17 cellular contexts compared by ENCODE assay signal in the genomic region with DNA sequence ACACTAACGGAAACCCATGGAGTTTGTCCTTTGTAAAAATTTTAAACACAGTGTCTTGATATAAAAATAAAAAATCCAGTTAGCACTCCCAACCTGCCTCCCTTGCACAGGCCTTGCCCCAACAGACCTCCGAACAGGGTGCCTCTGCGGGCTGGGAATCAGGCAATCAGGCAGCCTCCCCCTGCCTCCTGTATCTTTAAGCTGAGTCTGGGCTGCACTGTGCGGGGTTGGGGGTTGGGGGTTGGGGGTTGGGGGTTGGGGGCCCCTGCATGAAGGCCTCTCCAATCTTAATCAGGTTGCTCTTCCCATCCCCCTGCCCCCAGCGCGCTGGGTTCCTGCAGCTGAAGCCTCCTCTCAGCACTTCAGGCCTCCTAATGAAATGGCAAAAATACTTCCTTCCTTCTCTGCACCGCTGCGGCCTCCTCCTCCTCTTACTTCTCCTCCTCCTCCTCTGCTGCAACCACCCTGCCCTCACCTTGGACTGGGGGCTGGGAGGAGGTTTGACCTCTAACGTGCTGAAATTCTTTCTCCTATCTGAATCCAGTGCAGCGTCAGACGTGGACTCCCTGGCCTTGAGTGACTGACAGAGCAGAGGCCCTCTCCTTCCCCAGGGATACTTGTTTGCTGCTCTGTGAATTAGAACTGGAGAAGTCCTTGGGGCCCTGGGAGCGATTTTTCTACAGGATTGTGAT. TPM values are rescaled to one million over a fixed set of nuclear protein-coding genes. Genes with fewer than 3 reads are reported as not detected.
DNase-seq lines count a peak whose midpoint lies in the region; ATAC-seq and TF ChIP-seq lines count a peak whose summit lies in the region.
"Had no signal": no experiment of that assay in that cellular context is flagged by ENCODE, and none has a peak within 500 bp of the region (broad histone marks: within the 10 kb centered on the region; RNA-seq: fewer than 3 reads in every experiment).

No MANE protein-coding gene starts in this region.

- no peaks in the 10 kb centered on the region for H4K20me1 ChIP-seq in Loucy (ENCODE audit: insufficient read depth, low read length, poor library complexity, severe bottlenecking)
- H4K20me1 ChIP-seq in GM23248 (ENCODE audit: insufficient read depth): no peaks in the 10 kb centered on the region

- H3K27me3 ChIP-seq in CD4-positive, CD25-positive, alpha-beta regulatory T cell (ENCODE audit: control insufficient read depth, insufficient read depth, low read length): no peaks in the 10 kb centered on the region
- H3K27me3 ChIP-seq in Loucy (ENCODE audit: insufficient read depth, low read length, poor library complexity, severe bottlenecking) (no peaks in the 10 kb centered on the region), GM23248 (replicated peaks; ENCODE audit: insufficient read depth) (no peaks in the 10 kb centered on the region)

- H3K4me3 ChIP-seq in CD4-positive, CD25-positive, alpha-beta regulatory T cell (ENCODE audit: low read depth, low read length): no peak overlapping the region
- H3K4me3 ChIP-seq in Loucy (ENCODE audit: low read length, poor library complexity, severe bottlenecking) (peak overlapping the region; percentile 52), GM23248 (no peak overlapping the region)
- H3K4me3 ChIP-seq: lung, skin epidermis had no signal

- no peak overlapping the region for H3K4me3 Mint-ChIP-seq in CD4-positive, CD25-positive, alpha-beta regulatory T cell
- H3K4me3 Mint-ChIP-seq in activated T-helper 2 cell treated with anti-CD3 and anti-CD28 coated beads, Interferon-gamma antibody, Interleukin-2, Interleukin-4, amounts not matched to agents 10 μg/mL and 5 μg/mL and 100 μg/mL, durations not matched to agents 14 hours and 24 hours and 36 hours (ENCODE audit: low read depth): no peak overlapping the region
- peak overlapping the region in 3 of 10 donors; percentile 16 to 61 (median 33) for H3K4me3 Mint-ChIP-seq in naive thymus-derived CD8-positive, alpha-beta T cell
- H3K4me3 Mint-ChIP-seq: stimulated activated naive CD8-positive, alpha-beta T cell treated with anti-CD3 and anti-CD28 coated beads, Interleukin-15, Interleukin-2, amounts not matched to agents 100 ng/mL and 50 ng/mL, for 24 hours had no signal

- 63 to 75% methylated on average over 6 to 12 of the region's 12 CpGs for WGBS in GM23248 (ENCODE audit: low coverage in 1 of 2, low lambda C conversion rate in 2 of 2, missing lambda C conversion rate in 2 of 2), 2 experiments

- TF ChIP-seq CTCF in Loucy (conservative IDR thresholded peaks at IDR 0.05; ENCODE audit: low read length) (no peak), GM13976 (IDR thresholded peaks at IDR 0.05; ENCODE audit: borderline replicate concordance, control extremely low read depth, extremely low read depth, insufficient read depth, missing control alignments) (no peak)

- no peaks in the 10 kb centered on the region for H3K27me3 Mint-ChIP-seq in CD4-positive, CD25-positive, alpha-beta regulatory T cell
- no peaks in the 10 kb centered on the region for H3K27me3 Mint-ChIP-seq in activated T-helper 2 cell treated with anti-CD3 and anti-CD28 coated beads, Interferon-gamma antibody, Interleukin-2, Interleukin-4, amounts not matched to agents 10 μg/mL and 5 μg/mL and 100 μg/mL, durations not matched to agents 14 hours and 24 hours and 36 hours (ENCODE audit: low read depth)
- no peaks in the 10 kb centered on the region for H3K27me3 Mint-ChIP-seq in naive thymus-derived CD8-positive, alpha-beta T cell
- H3K27me3 Mint-ChIP-seq: stimulated activated naive CD8-positive, alpha-beta T cell treated with anti-CD3 and anti-CD28 coated beads, Interleukin-15, Interleukin-2, amounts not matched to agents 100 ng/mL and 50 ng/mL, for 24 hours had no signal

- peak overlapping the region; percentile 59 for H3K4me2 ChIP-seq in Loucy (ENCODE audit: low read depth, low read length, poor library complexity, severe bottlenecking)
- H3K4me2 ChIP-seq in GM23248 (ENCODE audit: unreplicated experiment): no peak overlapping the region

- H3K9me3 Mint-ChIP-seq in CD4-positive, CD25-positive, alpha-beta regulatory T cell: no peaks in the 10 kb centered on the region
- H3K9me3 Mint-ChIP-seq in activated T-helper 2 cell treated with anti-CD3 and anti-CD28 coated beads, Interferon-gamma antibody, Interleukin-2, Interleukin-4, amounts not matched to agents 10 μg/mL and 5 μg/mL and 100 μg/mL, durations not matched to agents 14 hours and 24 hours and 36 hours: no peaks in the 10 kb centered on the region
- no peaks in the 10 kb centered on the region for H3K9me3 Mint-ChIP-seq in naive thymus-derived CD8-positive, alpha-beta T cell
- H3K9me3 Mint-ChIP-seq: stimulated activated naive CD8-positive, alpha-beta T cell treated with anti-CD3 and anti-CD28 coated beads, Interleukin-15, Interleukin-2, amounts not matched to agents 100 ng/mL and 50 ng/mL, for 24 hours had no signal

- no peaks in the 10 kb centered on the region for H3K4me1 ChIP-seq in CD4-positive, CD25-positive, alpha-beta regulatory T cell (ENCODE audit: control insufficient read depth, insufficient read depth, low read length, poor library complexity, severe bottlenecking)
- peaks cover 16% of the 10 kb centered on the region for H3K4me1 ChIP-seq in Loucy (ENCODE audit: insufficient read depth, low read length, poor library complexity, severe bottlenecking)
- no peaks in the 10 kb centered on the region for H3K4me1 ChIP-seq in GM23248 (ENCODE audit: insufficient read depth)

- no peaks in the 10 kb centered on the region for H3K9me3 ChIP-seq in CD4-positive, CD25-positive, alpha-beta regulatory T cell (ENCODE audit: control insufficient read depth in 2 of 2, low read length in 2 of 2)
- H3K9me3 ChIP-seq in Loucy (ENCODE audit: insufficient read depth, low read depth, low read length): no peaks in the 10 kb centered on the region
- H3K9me3 ChIP-seq in GM23248 (ENCODE audit: low read depth): no peaks in the 10 kb centered on the region

- H3K9me2 ChIP-seq in Loucy (replicated peaks; ENCODE audit: low read depth, low read length) (no peaks in the 10 kb centered on the region), GM23248 (ENCODE audit: insufficient read depth) (no peaks in the 10 kb centered on the region)

- H3K9ac ChIP-seq in Loucy (ENCODE audit: low read depth, low read length, poor library complexity, severe bottlenecking) (peak overlapping the region; percentile 65), GM23248 (no peak overlapping the region)

- in situ Hi-C loops in GM23248 (cut with MboI): loop anchor here (25.0 kb wide), 1 partner anchor 184 kb away; no protein-coding TSS in a partner anchor
- in situ Hi-C loops in GM13976 (cut with MboI; ENCODE audit: low sequenced_read_pairs, unreplicated experiment): no loop called here

- no peak overlapping the region for H3K27ac ChIP-seq in CD4-positive, CD25-positive, alpha-beta regulatory T cell (ENCODE audit: insufficient read depth, low read length, poor library complexity, severe bottlenecking)
- H3K27ac ChIP-seq in GM23248: no peak overlapping the region
- H3K27ac ChIP-seq: RWPE1, skin epidermis had no signal

- POLR2A ChIA-PET in naive thymus-derived CD8-positive, alpha-beta T cell (lab: Charles Lee): no interaction called here

- no peaks in the 10 kb centered on the region for H3K36me3 ChIP-seq in CD4-positive, CD25-positive, alpha-beta regulatory T cell (ENCODE audit: control insufficient read depth, insufficient read depth, low read length)
- H3K36me3 ChIP-seq in Loucy (ENCODE audit: insufficient read depth, low read length) (no peaks in the 10 kb centered on the region), GM23248 (ENCODE audit: low read depth) (no peaks in the 10 kb centered on the region)

- H3K79me2 ChIP-seq in Loucy (ENCODE audit: insufficient read depth, low read length): no peaks in the 10 kb centered on the region
- H3K79me2 ChIP-seq in GM23248 (ENCODE audit: insufficient read depth): no peaks in the 10 kb centered on the region

- peak overlapping the region in 2 of 3 donors; percentile 33 to 86 for H3K27ac Mint-ChIP-seq in CD4-positive, CD25-positive, alpha-beta regulatory T cell
- H3K27ac Mint-ChIP-seq in activated T-helper 2 cell treated with anti-CD3 and anti-CD28 coated beads, Interferon-gamma antibody, Interleukin-2, Interleukin-4, amounts not matched to agents 10 μg/mL and 5 μg/mL and 100 μg/mL, durations not matched to agents 14 hours and 24 hours and 36 hours: peak overlapping the region; percentile 28
- H3K27ac Mint-ChIP-seq in naive thymus-derived CD8-positive, alpha-beta T cell: peak overlapping the region in 7 of 10 donors; percentile 14 to 94 (median 47)
- H3K27ac Mint-ChIP-seq: stimulated activated naive CD8-positive, alpha-beta T cell treated with anti-CD3 and anti-CD28 coated beads, Interleukin-15, Interleukin-2, amounts not matched to agents 100 ng/mL and 50 ng/mL, for 24 hours had no signal

- intact Hi-C loops in activated T-helper 2 cell treated with anti-CD3 and anti-CD28 coated beads, Interferon-gamma antibody, Interleukin-2, Interleukin-4, amounts not matched to agents 10 μg/mL and 5 μg/mL and 100 μg/mL, durations not matched to agents 14 hours and 24 hours and 36 hours (cut with micrococcal nuclease): no loop called here

- H3K36me3 Mint-ChIP-seq in CD4-positive, CD25-positive, alpha-beta regulatory T cell: peaks cover 10% of the 10 kb centered on the region
- peaks cover 39% of the 10 kb centered on the region for H3K36me3 Mint-ChIP-seq in activated T-helper 2 cell treated with anti-CD3 and anti-CD28 coated beads, Interferon-gamma antibody, Interleukin-2, Interleukin-4, amounts not matched to agents 10 μg/mL and 5 μg/mL and 100 μg/mL, durations not matched to agents 14 hours and 24 hours and 36 hours (ENCODE audit: low read depth)
- H3K36me3 Mint-ChIP-seq in naive thymus-derived CD8-positive, alpha-beta T cell: peaks cover 0 to 33% (median 0%) of the 10 kb centered on the region in 3 donors

- ATAC-seq in CD4-positive, CD25-positive, alpha-beta regulatory T cell (ENCODE audit: low read depth in 2 of 2): no peak
- ATAC-seq in naive thymus-derived CD8-positive, alpha-beta T cell: no peak
- no peak for ATAC-seq in GM21360 (IDR thresholded peaks at IDR 0.05; ENCODE audit: unreplicated experiment)

- no peak for DNase-seq in CD4-positive, CD25-positive, alpha-beta regulatory T cell
- DNase-seq in activated T-helper 2 cell treated with anti-CD3 and anti-CD28 coated beads, Interferon-gamma antibody, Interleukin-2, Interleukin-4, amounts not matched to agents 10 μg/mL and 5 μg/mL and 100 μg/mL, durations not matched to agents 14 hours and 24 hours and 36 hours (ENCODE audit: low spot score): no peak
- DNase-seq in naive thymus-derived CD8-positive, alpha-beta T cell: no peak
- DNase-seq in GM23248 (no peak), GM13976 (ENCODE audit: low spot score) (no peak), NCI-H1092 (lab: John Stamatoyannopoulos, UW) (no peak)
- DNase-seq: DND-41, NCI-H2081 treated with DMSO at 0.1 percent for 48 hours, NCI-H69, occipital lobe had no signal

- H3K4me1 Mint-ChIP-seq in CD4-positive, CD25-positive, alpha-beta regulatory T cell: peaks cover 4 to 11% (median 7%) of the 10 kb centered on the region in 4 donors
- peaks cover 6% of the 10 kb centered on the region for H3K4me1 Mint-ChIP-seq in activated T-helper 2 cell treated with anti-CD3 and anti-CD28 coated beads, Interferon-gamma antibody, Interleukin-2, Interleukin-4, amounts not matched to agents 10 μg/mL and 5 μg/mL and 100 μg/mL, durations not matched to agents 14 hours and 24 hours and 36 hours (ENCODE audit: low read depth)
- peaks cover 4 to 13% (median 8%) of the 10 kb centered on the region in 4 donors for H3K4me1 Mint-ChIP-seq in naive thymus-derived CD8-positive, alpha-beta T cell

- H3F3A ChIP-seq in Loucy (ENCODE audit: low read depth): no peaks in the 10 kb centered on the region
- no peaks in the 10 kb centered on the region for H3F3A ChIP-seq in GM23248 (ENCODE audit: insufficient read depth)

- peak overlapping the region; percentile 59; the same call in 1 of the 2 replicates for H2AFZ ChIP-seq in Loucy (ENCODE audit: low read length)
- no peak overlapping the region for H2AFZ ChIP-seq in GM23248

RNA-seq across cellular contexts. Expression of gene NLGN3, which starts 26.6 kb away (rescaled TPM):
- 4.4 TPM for total RNA-seq in CD4-positive, CD25-positive, alpha-beta regulatory T cell
- under 1 TPM in 1 of 4 donors, not detected in 3; 0.05 TPM for polyA plus RNA-seq in CD4-positive, CD25-positive, alpha-beta regulatory T cell
- 0.78 and 0.94 TPM in 2 replicates for total RNA-seq in activated T-helper 2 cell treated with anti-CD3 and anti-CD28 coated beads, Interferon-gamma antibody, Interleukin-2, Interleukin-4, amounts not matched to agents 10 μg/mL and 5 μg/mL and 100 μg/mL, durations not matched to agents 14 hours and 24 hours and 36 hours
- total RNA-seq in naive thymus-derived CD8-positive, alpha-beta T cell: 1 to 10 TPM; 2.7 to 3.1 TPM
- polyA plus RNA-seq in naive thymus-derived CD8-positive, alpha-beta T cell: under 1 TPM; 0.06 to 0.25 (median 0.14) TPM
- total RNA-seq in GM23248 (2014; rRNA removed; shearing (Covaris generic)): 0.11 and 0.63 TPM in 2 replicates
- polyA plus RNA-seq in GM23248 (2016; fragmentation: Nextera tagmentation; extraction: Ambion mirVana): 0.10 and 0.34 TPM in 2 replicates

RNA-seq across cellular contexts. Expression of gene GJB1, which starts 51.8 kb away (rescaled TPM):
- not detected for total RNA-seq in CD4-positive, CD25-positive, alpha-beta regulatory T cell
- not detected for polyA plus RNA-seq in CD4-positive, CD25-positive, alpha-beta regulatory T cell
- not detected in 2 replicates for total RNA-seq in activated T-helper 2 cell treated with anti-CD3 and anti-CD28 coated beads, Interferon-gamma antibody, Interleukin-2, Interleukin-4, amounts not matched to agents 10 μg/mL and 5 μg/mL and 100 μg/mL, durations not matched to agents 14 hours and 24 hours and 36 hours
- not detected for total RNA-seq in naive thymus-derived CD8-positive, alpha-beta T cell
- not detected for polyA plus RNA-seq in naive thymus-derived CD8-positive, alpha-beta T cell
- total RNA-seq in GM23248 (2014; rRNA removed; shearing (Covaris generic)): not detected in 2 replicates
- not detected in 2 replicates for polyA plus RNA-seq in GM23248 (2016; fragmentation: Nextera tagmentation; extraction: Ambion mirVana)
- total RNA-seq: M059J, occipital lobe had no signal

RNA-seq across cellular contexts. Expression of gene MED12, which starts 52.9 kb away (rescaled TPM):
- 83.8 TPM for total RNA-seq in CD4-positive, CD25-positive, alpha-beta regulatory T cell
- polyA plus RNA-seq in CD4-positive, CD25-positive, alpha-beta regulatory T cell: 1 to 10 TPM; 6.3 to 9.7 (median 8.2) TPM
- total RNA-seq in activated T-helper 2 cell treated with anti-CD3 and anti-CD28 coated beads, Interferon-gamma antibody, Interleukin-2, Interleukin-4, amounts not matched to agents 10 μg/mL and 5 μg/mL and 100 μg/mL, durations not matched to agents 14 hours and 24 hours and 36 hours: 71.1 and 71.3 TPM in 2 replicates
- 10 to 100 TPM; 79.0 to 80.0 TPM for total RNA-seq in naive thymus-derived CD8-positive, alpha-beta T cell
- polyA plus RNA-seq in naive thymus-derived CD8-positive, alpha-beta T cell: 10 to 100 TPM in 2 of 3 donors, 1 to 10 TPM in 1; 6.6 to 17.0 (median 10.2) TPM
- total RNA-seq in GM23248 (2014; rRNA removed; shearing (Covaris generic)): 14.9 and 32.6 TPM in 2 replicates
- polyA plus RNA-seq in GM23248 (2016; fragmentation: Nextera tagmentation; extraction: Ambion mirVana): 9.5 and 10.0 TPM in 2 replicates

RNA-seq across cellular contexts. Expression of gene IL2RG, which starts 59.9 kb away (rescaled TPM):
- 504 TPM for total RNA-seq in CD4-positive, CD25-positive, alpha-beta regulatory T cell
- 1,000 to 10,000 TPM in 3 of 4 donors, 100 to 1,000 TPM in 1; 997 to 1,278 (median 1,072) TPM for polyA plus RNA-seq in CD4-positive, CD25-positive, alpha-beta regulatory T cell
- total RNA-seq in activated T-helper 2 cell treated with anti-CD3 and anti-CD28 coated beads, Interferon-gamma antibody, Interleukin-2, Interleukin-4, amounts not matched to agents 10 μg/mL and 5 μg/mL and 100 μg/mL, durations not matched to agents 14 hours and 24 hours and 36 hours: 358 and 366 TPM in 2 replicates
- total RNA-seq in naive thymus-derived CD8-positive, alpha-beta T cell: 100 to 1,000 TPM; 286 to 301 TPM
- polyA plus RNA-seq in naive thymus-derived CD8-positive, alpha-beta T cell: 100 to 1,000 TPM; 920 to 951 (median 948) TPM
- total RNA-seq in GM23248 (2014; rRNA removed; shearing (Covaris generic)): not detected in 2 replicates
- polyA plus RNA-seq in GM23248 (2016; fragmentation: Nextera tagmentation; extraction: Ambion mirVana): 0.23 and 0.53 TPM in 2 replicates
- total RNA-seq: occipital lobe had no signal
